6 cellular contexts compared by ENCODE assay signal in the genomic region with DNA sequence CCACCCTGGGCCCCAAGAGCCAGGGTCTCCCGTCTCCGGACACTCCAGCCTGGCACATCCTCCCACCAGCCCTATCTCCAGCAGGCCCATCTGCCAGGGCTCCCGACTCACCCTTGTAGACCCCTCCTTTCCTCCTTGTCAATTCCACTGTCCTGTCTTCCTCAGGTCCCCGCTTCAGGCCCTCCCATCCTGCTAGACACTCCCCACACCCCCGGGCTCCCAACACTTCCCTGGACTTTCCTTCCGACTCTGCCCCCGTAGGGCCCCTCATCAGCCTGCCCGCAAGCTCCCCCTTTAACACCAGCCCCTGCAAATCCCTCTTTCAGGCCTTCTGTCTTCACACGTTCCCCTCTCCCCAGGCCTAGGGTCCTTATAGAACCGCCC. TPM values are rescaled to one million over a fixed set of nuclear protein-coding genes. Genes with fewer than 3 reads are reported as not detected.
DNase-seq lines count a peak whose midpoint lies in the region; ATAC-seq and TF ChIP-seq lines count a peak whose summit lies in the region.

No MANE protein-coding gene starts in this region.

- no peaks in the 10 kb centered on the region for H3K9me3 ChIP-seq in AG04450 (ENCODE audit: control insufficient read depth, insufficient read depth, low read length)
- no peaks in the 10 kb centered on the region for H3K9me3 ChIP-seq in SJSA1 (replicated peaks)
- peaks cover 24% of the 10 kb centered on the region for H3K9me3 ChIP-seq in iPS-18c (ENCODE audit: control insufficient read depth, insufficient read depth, low read length)

- CTCF ChIA-PET in AG04450 (lab: Charles Lee), result no interaction called here

- H3K36me3 ChIP-seq in SJSA1, result peaks cover 11% of the 10 kb centered on the region; the same call in 1 of the 2 replicates

- H3K4me3 ChIP-seq in AG04450 (ENCODE audit: low read depth, low read length) (peak overlapping the region; percentile 76), SJSA1 (peak overlapping the region; percentile 64; the same call in 1 of the 2 replicates), iPS-18c (ENCODE audit: insufficient read depth, low read depth, low read length) (peak overlapping the region; percentile 70; the same call in 1 of the 2 replicates)

- TF ChIP-seq CTCF in AG04450 (IDR thresholded peaks at IDR 0.05; ENCODE audit: low read depth, low read length), result no peak

- POLR2A ChIA-PET in AG04450 (lab: Yijun Ruan, JAX), result no interaction called here

- DNase-seq in AG04450 (ENCODE audit: low read depth, low spot score) (no peak), SJSA1 (ENCODE audit: low read depth in 1 of 2, low spot score in 2 of 2) (no peak), NCI-H2171 (lab: John Stamatoyannopoulos, UW) (no peak), NCI-H1105 treated with DMSO at 0.1 percent for 48 hours (lab: John Stamatoyannopoulos, UW) (no peak)

- H3K4me1 ChIP-seq in SJSA1 (replicated peaks), result peaks cover 5% of the 10 kb centered on the region

- H3K27ac ChIP-seq in AG04450 (ENCODE audit: low read depth, low read length), result no peak overlapping the region
- H3K27ac ChIP-seq in SJSA1, result no peak overlapping the region

- H3K27me3 ChIP-seq in AG04450 (ENCODE audit: control insufficient read depth, insufficient read depth, low read length), result no peaks in the 10 kb centered on the region
- no peaks in the 10 kb centered on the region for H3K27me3 ChIP-seq in SJSA1 (replicated peaks)

- no peak for ATAC-seq in GM21447 (IDR thresholded peaks at IDR 0.05; ENCODE audit: unreplicated experiment)

RNA-seq across cellular contexts. Expression of a gene that starts 1.1 kb away (rescaled TPM):
- 27.6 and 41.2 TPM in 2 replicates for polyA plus RNA-seq in AG04450 (2011; rRNA removed)
- 25.3 and 29.3 TPM in 2 replicates for polyA minus RNA-seq in AG04450 (2011; rRNA and poly(A)+ RNA removed)
- 5.0 and 5.6 TPM in 2 replicates for total RNA-seq in SJSA1 (2014; rRNA removed; shearing (Covaris generic))

RNA-seq across cellular contexts. Expression of a gene that starts 7.0 kb away (rescaled TPM):
- 78.4 and 96.1 TPM in 2 replicates for polyA plus RNA-seq in AG04450 (2011; rRNA removed)
- polyA minus RNA-seq in AG04450 (2011; rRNA and poly(A)+ RNA removed), result 59.5 and 106 TPM in 2 replicates
- 9.7 and 21.4 TPM in 2 replicates for total RNA-seq in SJSA1 (2014; rRNA removed; shearing (Covaris generic))

RNA-seq across cellular contexts. Expression of a gene that starts 13.9 kb away (rescaled TPM):
- polyA plus RNA-seq in AG04450 (2011; rRNA removed), result 0.83 and 1.0 TPM in 2 replicates
- 1.00 and 1.1 TPM in 2 replicates for polyA minus RNA-seq in AG04450 (2011; rRNA and poly(A)+ RNA removed)
- 0.58 TPM in 1 of 2 replicates, not detected in the other for total RNA-seq in SJSA1 (2014; rRNA removed; shearing (Covaris generic))

RNA-seq across cellular contexts. Expression of a gene that starts 29.5 kb away (rescaled TPM):
- polyA plus RNA-seq in AG04450 (2011; rRNA removed), result 28.4 and 42.0 TPM in 2 replicates
- polyA minus RNA-seq in AG04450 (2011; rRNA and poly(A)+ RNA removed), result 48.5 and 49.3 TPM in 2 replicates
- total RNA-seq in SJSA1 (2014; rRNA removed; shearing (Covaris generic)), result 43.0 and 64.3 TPM in 2 replicates

RNA-seq across cellular contexts. Expression of a gene that starts 50.8 kb away (rescaled TPM):
- 20.3 and 21.9 TPM in 2 replicates for polyA plus RNA-seq in AG04450 (2011; rRNA removed)
- polyA minus RNA-seq in AG04450 (2011; rRNA and poly(A)+ RNA removed), result 10.6 and 15.0 TPM in 2 replicates
- total RNA-seq in SJSA1 (2014; rRNA removed; shearing (Covaris generic)), result 32.2 and 47.9 TPM in 2 replicates
